In the genomic region with DNA sequence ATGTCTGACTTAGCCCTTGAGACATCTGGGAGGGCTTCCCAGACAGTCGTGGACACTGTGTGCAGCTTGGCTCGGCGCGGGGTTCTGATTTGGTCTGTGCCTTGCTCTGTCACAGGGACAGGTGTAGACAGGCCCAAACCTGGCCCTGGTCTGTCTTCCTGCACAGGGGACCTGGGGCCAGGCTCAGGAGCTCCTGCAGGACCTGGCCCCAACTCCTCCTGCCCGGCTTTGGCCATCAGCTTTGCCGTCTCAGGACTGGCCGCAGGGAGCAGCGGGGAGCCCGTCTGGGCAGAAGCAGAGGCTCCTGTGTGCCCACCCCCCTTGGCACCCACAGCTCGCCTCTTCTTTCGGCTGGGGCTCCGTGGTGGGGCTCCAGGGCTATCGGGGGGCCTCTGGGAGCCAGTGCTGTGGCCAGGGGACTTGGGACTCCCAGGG, we compare ENCODE assay signal across 21 cellular contexts. TPM values are rescaled to one million over a fixed set of nuclear protein-coding genes. Genes with fewer than 3 reads are reported as not detected.
"Had no signal": no experiment of that assay in that cellular context is flagged by ENCODE, and none has a peak within 500 bp of the region (broad histone marks: within the 10 kb centered on the region; RNA-seq: fewer than 3 reads in every experiment).

No MANE protein-coding gene starts in this region.

- H3K9me3 ChIP-seq: body of pancreas, mucosa of descending colon, sigmoid colon, thyroid gland had no signal

- ATAC-seq: activated CD4-positive, CD25-positive, alpha-beta regulatory T cell treated with anti-CD3 and anti-CD28 coated beads, Interleukin-2, amount 50 U/mL, for 24 hours; activated T-cell treated with anti-CD3 and anti-CD28 coated beads, Interleukin-2, amount 50 U/mL, for 4 hours; body of pancreas; mucosa of descending colon had no signal

- H3K27ac ChIP-seq: body of pancreas, sigmoid colon, thyroid gland had no signal

- H3K36me3 ChIP-seq: sigmoid colon, thyroid gland had no signal

- DNase-seq: activated CD4-positive, alpha-beta T cell treated with anti-CD3 and anti-CD28 coated beads, Interleukin-2, amount 50 U/mL, for 1 hour; activated naive CD4-positive, alpha-beta T cell treated with anti-CD3 and anti-CD28 coated beads for 36 hours; central memory CD4-positive, alpha-beta T cell; dorsolateral prefrontal cortex; foreskin melanocyte; mesenchymal stem cell; naive B cell; sigmoid colon; stimulated activated naive CD4-positive, alpha-beta T cell; T-helper 1 cell; T-helper 9 cell; thyroid gland had no signal

- H3K27me3 ChIP-seq: thyroid gland had no signal

- H3K4me3 ChIP-seq: body of pancreas, dorsolateral prefrontal cortex, mucosa of descending colon, sigmoid colon, thyroid gland had no signal

RNA-seq across cellular contexts. Expression of a gene that starts 1.7 kb away (rescaled TPM):
- total RNA-seq: activated naive CD4-positive, alpha-beta T cell treated with anti-CD3 and anti-CD28 coated beads for 36 hours; activated T-cell treated with anti-CD3 and anti-CD28 coated beads, Interleukin-2, amount 50 U/mL, for 4 hours; body of pancreas; epithelial cell of proximal tubule; kidney epithelial cell; neural crest cell; osteocyte; pulmonary artery endothelial cell had no signal

RNA-seq across cellular contexts. Expression of a gene that starts 13.9 kb away (rescaled TPM):
- total RNA-seq: body of pancreas, neural crest cell, sigmoid colon had no signal
